1 cellular context compared by ENCODE assay signal in genomic region chr12:26572131-26572530, GRCh38.
TF ChIP-seq lines count a peak whose summit lies in the region.

No MANE protein-coding gene starts in this region.

TF ChIP-seq in GM23338, 12 proteins besides CTCF, POLR2A, EP300 and RAD21 (continued from another document):
- TF ChIP-seq CREB1 (CRISPR knock-in tag; IDR thresholded peaks at IDR 0.05; ENCODE audit: low read depth) (no peak), ZNF114 (CRISPR knock-in tag; IDR thresholded peaks at IDR 0.05) (no peak), ZNF331 (CRISPR knock-in tag; IDR thresholded peaks at IDR 0.05; ENCODE audit: low read depth) (no peak), NANOG (IDR thresholded peaks at IDR 0.05; ENCODE audit: borderline replicate concordance) (no peak), EZH2 (IDR thresholded peaks at IDR 0.05; ENCODE audit: low read depth, unreplicated experiment) (no peak), REST (IDR thresholded peaks at IDR 0.05; ENCODE audit: unreplicated experiment) (no peak)
- TF ChIP-seq, protein P1, sequence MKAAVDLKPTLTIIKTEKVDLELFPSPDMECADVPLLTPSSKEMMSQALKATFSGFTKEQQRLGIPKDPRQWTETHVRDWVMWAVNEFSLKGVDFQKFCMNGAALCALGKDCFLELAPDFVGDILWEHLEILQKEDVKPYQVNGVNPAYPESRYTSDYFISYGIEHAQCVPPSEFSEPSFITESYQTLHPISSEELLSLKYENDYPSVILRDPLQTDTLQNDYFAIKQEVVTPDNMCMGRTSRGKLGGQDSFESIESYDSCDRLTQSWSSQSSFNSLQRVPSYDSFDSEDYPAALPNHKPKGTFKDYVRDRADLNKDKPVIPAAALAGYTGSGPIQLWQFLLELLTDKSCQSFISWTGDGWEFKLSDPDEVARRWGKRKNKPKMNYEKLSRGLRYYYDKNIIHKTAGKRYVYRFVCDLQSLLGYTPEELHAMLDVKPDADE (IDR thresholded peaks at IDR 0.05): no peak
